Comparison of ENCODE assay signal across 8 cellular contexts in the genomic region with DNA sequence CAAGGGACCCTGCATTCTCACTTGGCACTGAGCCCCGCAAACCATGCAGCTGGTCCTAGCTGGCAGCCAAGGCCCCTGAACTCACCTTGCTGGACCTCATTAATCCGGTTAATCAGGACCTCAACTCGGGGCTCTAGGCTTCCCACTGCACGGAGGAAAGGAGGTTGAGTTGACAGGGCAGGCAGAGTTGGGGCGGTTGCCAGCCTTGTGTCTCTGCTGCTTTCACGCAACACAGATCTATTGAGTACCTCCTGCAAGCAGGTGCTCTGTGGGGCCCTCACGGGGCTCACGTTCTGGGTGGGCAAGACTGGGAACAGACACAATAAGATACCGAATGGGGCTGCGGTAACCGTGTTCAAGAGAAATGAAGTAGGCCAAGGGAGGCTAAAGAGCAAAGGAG. TPM values are rescaled to one million over a fixed set of nuclear protein-coding genes. Genes with fewer than 3 reads are reported as not detected.
"Had no signal": no experiment of that assay in that cellular context is flagged by ENCODE, and none has a peak within 500 bp of the region (broad histone marks: within the 10 kb centered on the region; RNA-seq: fewer than 3 reads in every experiment).

No MANE protein-coding gene starts in this region.

- H3K9me3 Mint-ChIP-seq: IgD-negative memory B cell had no signal

- ATAC-seq: GM23338, HepG2 had no signal

- H3K4me3 Mint-ChIP-seq: GM23338, H9, IgD-negative memory B cell had no signal

- H3K4me3 ChIP-seq: GM23338 had no signal

- DNase-seq: H9, HCEC 1CT had no signal

- FAIRE-seq: H1, H54, HepG2 had no signal

- H3K4me1 Mint-ChIP-seq: H9, IgD-negative memory B cell had no signal

- H3K27ac Mint-ChIP-seq: GM23338, H9, IgD-negative memory B cell had no signal

- H3K27ac ChIP-seq: HL-60 had no signal

- H3K36me3 Mint-ChIP-seq: IgD-negative memory B cell had no signal

RNA-seq across cellular contexts. Expression of a gene that starts 6.2 kb away (rescaled TPM):
- total RNA-seq: GM23338, H1, H9, HepG2 had no signal
- polyA plus RNA-seq: H1, HepG2, IgD-negative memory B cell had no signal

RNA-seq across cellular contexts. Expression of a gene that starts 32.1 kb away (rescaled TPM):
- total RNA-seq: H1 had no signal
- polyA plus RNA-seq: IgD-negative memory B cell had no signal
